In the genomic region with DNA sequence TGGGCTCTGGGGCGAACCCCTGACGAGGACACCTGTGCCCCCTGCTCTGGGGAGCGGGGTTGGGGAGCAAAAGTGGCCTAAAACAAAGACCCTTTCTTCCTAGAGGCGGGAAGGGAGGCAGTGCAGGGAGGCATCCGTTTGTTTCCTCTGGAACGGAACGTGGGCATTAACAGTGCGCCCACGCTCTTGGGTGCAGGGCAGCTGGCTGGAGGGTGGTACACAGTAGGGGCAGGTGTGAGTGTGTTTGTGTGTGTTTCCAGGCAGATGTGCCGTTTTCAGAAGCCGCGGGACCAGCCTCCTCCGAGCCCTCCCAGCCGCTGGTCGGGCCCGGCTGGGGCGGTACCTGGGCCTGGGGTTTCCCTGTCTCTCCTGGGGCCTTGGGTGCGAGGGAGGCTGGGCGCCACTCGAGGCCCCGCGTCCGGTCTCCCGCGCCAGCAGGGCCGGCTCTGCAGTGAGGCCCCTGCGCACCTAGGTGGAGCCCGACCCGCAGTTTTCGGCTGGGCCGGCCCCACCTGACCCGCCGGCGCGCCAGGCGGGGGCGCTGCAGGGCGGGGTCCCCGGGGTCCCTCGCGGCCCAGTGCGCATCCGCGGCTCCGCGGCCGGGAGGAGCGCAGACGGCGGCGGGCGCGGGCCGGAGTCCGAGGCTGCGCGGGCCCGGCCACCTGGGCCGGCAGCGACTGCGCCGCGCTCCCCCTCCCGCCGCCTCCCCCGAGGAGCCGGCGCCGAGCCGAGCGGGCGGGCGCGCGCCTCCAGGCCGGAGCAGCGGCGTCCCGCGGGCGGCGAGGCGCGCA, we compare ENCODE assay signal across 8 cellular contexts.
A peak's percentile ranks its signal among the peaks of the same experiment; 100 is the strongest.
DNase-seq lines count a peak whose midpoint lies in the region; ATAC-seq and TF ChIP-seq lines count a peak whose summit lies in the region.

No MANE protein-coding gene starts in this region.

- peak in 2 of 3 experiments; percentile 13 to 24 for TF ChIP-seq CTCF in esophagus muscularis mucosa (IDR thresholded peaks at IDR 0.05)

- H3K4me1 ChIP-seq in esophagus muscularis mucosa: peaks cover 0 to 21% (median 15%) of the 10 kb centered on the region in 4 donors

- TF ChIP-seq POLR2A in esophagus muscularis mucosa (IDR thresholded peaks at IDR 0.05; ENCODE audit: low read depth): no peak

- peaks cover 0 to 23% (median 9%) of the 10 kb centered on the region in 4 donors for H3K9me3 ChIP-seq in esophagus muscularis mucosa

- DNase-seq in activated CD4-positive, alpha-beta T cell treated with anti-CD3 and anti-CD28 coated beads, Interleukin-2, amount 10 ng/mL, durations not matched to agents 24 days and 14 days: peak; percentile 57
- DNase-seq in activated CD4-positive, alpha-beta T cell treated with anti-CD3 and anti-CD28 coated beads, Interleukin-2, amount 50 U/mL, for 4 hours: no peak
- peak; percentile 86 for DNase-seq in NCI-H69 (lab: John Stamatoyannopoulos, UW)
- DNase-seq in esophagus muscularis mucosa (ENCODE audit: extremely low spot score): no peak
- peak; percentile 31 for DNase-seq in occipital lobe (lab: John Stamatoyannopoulos, UW)
- no peak for DNase-seq in SKM-1 treated with dmso at 0.1 percent for 144 hours (lab: John Stamatoyannopoulos, UW; ENCODE audit: unreplicated experiment)
- no peak for DNase-seq in NOMO-1 (lab: John Stamatoyannopoulos, UW; ENCODE audit: unreplicated experiment in 2 of 2)

- H3K27ac ChIP-seq in esophagus muscularis mucosa (replicated peaks in 1 of 4): no peak overlapping the region

- H3K9me3 Mint-ChIP-seq in activated CD4-positive, alpha-beta T cell treated with anti-CD3 and anti-CD28 coated beads, Interleukin-2, amount 10 ng/mL, durations not matched to agents 24 days and 14 days: peaks cover 18% of the 10 kb centered on the region

- no peaks in the 10 kb centered on the region for H3K36me3 Mint-ChIP-seq in activated CD4-positive, alpha-beta T cell treated with anti-CD3 and anti-CD28 coated beads, Interleukin-2, amount 10 ng/mL, durations not matched to agents 24 days and 14 days (ENCODE audit: low read depth)

- H3K27ac Mint-ChIP-seq in activated CD4-positive, alpha-beta T cell treated with anti-CD3 and anti-CD28 coated beads, Interleukin-2, amount 10 ng/mL, durations not matched to agents 24 days and 14 days: no peak overlapping the region

- no peaks in the 10 kb centered on the region for H3K36me3 ChIP-seq in esophagus muscularis mucosa

- no peak overlapping the region for H3K4me3 Mint-ChIP-seq in activated CD4-positive, alpha-beta T cell treated with anti-CD3 and anti-CD28 coated beads, Interleukin-2, amount 10 ng/mL, durations not matched to agents 24 days and 14 days

- H3K4me3 ChIP-seq in esophagus muscularis mucosa: peak overlapping the region in 2 of 4 donors; percentile 22 to 47

- no peaks in the 10 kb centered on the region for H3K4me1 Mint-ChIP-seq in activated CD4-positive, alpha-beta T cell treated with anti-CD3 and anti-CD28 coated beads, Interleukin-2, amount 10 ng/mL, durations not matched to agents 24 days and 14 days

- intact Hi-C loops in activated CD4-positive, alpha-beta T cell treated with anti-CD3 and anti-CD28 coated beads, Interleukin-2, amount 10 ng/mL, durations not matched to agents 24 days and 14 days (cut with micrococcal nuclease): no loop called here
- intact Hi-C loops in esophagus muscularis mucosa (cut with DNase I): no loop called here

- peaks cover 0 to 63% (median 12%) of the 10 kb centered on the region in 4 donors for H3K27me3 ChIP-seq in esophagus muscularis mucosa

- no peak for ATAC-seq in GM19324 (IDR thresholded peaks at IDR 0.05; ENCODE audit: low FRiP score, unreplicated experiment)

- 24% methylated on average over 21 of the region's 84 CpGs for WGBS in esophagus muscularis mucosa

- H3K27me3 Mint-ChIP-seq in activated CD4-positive, alpha-beta T cell treated with anti-CD3 and anti-CD28 coated beads, Interleukin-2, amount 10 ng/mL, durations not matched to agents 24 days and 14 days: peaks cover 33% of the 10 kb centered on the region

- no peak for TF ChIP-seq EP300 in esophagus muscularis mucosa (IDR thresholded peaks at IDR 0.05)

Comparison
In these comparisons a context has a peak if more than half of its experiments do, and no peak if none do; other contexts are left out.
1. DNase-seq: peak in activated CD4-positive, alpha-beta T cell treated with anti-CD3 and anti-CD28 coated beads, Interleukin-2, amount 10 ng/mL, durations not matched to agents 24 days and 14 days (single experiment), NCI-H69 (single experiment) and occipital lobe (single experiment); none in activated CD4-positive, alpha-beta T cell treated with anti-CD3 and anti-CD28 coated beads, Interleukin-2, amount 50 U/mL, for 4 hours (0 of 2), esophagus muscularis mucosa (single experiment), SKM-1 treated with dmso at 0.1 percent for 144 hours (single experiment) and NOMO-1 (0 of 2).